ENCODE assay signal across 12 cellular contexts in the genomic region with DNA sequence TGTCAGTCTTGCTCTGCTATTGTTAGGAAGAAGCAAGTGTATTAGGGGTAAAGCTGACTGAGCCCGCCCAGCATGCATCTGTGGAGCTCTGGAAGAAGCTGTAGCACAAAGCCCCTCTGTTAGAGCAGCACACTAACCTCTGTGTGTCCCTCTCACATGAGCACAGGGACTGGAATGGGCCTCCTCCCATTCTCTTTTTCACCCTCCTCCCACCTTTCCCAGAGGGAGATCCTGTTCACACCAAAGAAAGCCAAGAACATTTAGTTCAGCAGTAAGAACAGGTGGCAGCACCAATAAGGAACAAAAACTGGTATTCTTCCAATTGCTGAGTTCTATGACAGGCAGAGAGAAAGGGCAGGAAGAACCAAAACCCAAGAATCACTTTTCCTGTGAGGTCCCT. TPM values are rescaled to one million over a fixed set of nuclear protein-coding genes. Genes with fewer than 3 reads are reported as not detected.
DNase-seq lines count a peak whose midpoint lies in the region; ATAC-seq and TF ChIP-seq lines count a peak whose summit lies in the region.
"Had no signal": no experiment of that assay in that cellular context is flagged by ENCODE, and none has a peak within 500 bp of the region (broad histone marks: within the 10 kb centered on the region; RNA-seq: fewer than 3 reads in every experiment).

No MANE protein-coding gene starts in this region.

- H3K27ac ChIP-seq in BLaER1 treated with 17β-estradiol and CSF1 and Interleukin-3, amounts not matched to agents 10 nM and 100 nM, result no peak overlapping the region
- peak overlapping the region in 8 of 12 donors; percentile 14 to 61 (median 41) for H3K27ac ChIP-seq in heart left ventricle

- H3K4me3 Mint-ChIP-seq in WTC11 (no peak overlapping the region), natural killer cell (no peak overlapping the region)
- H3K4me3 Mint-ChIP-seq in stimulated activated memory B cell treated with anti-CD40 and anti-IgM and Interleukin-4, amounts not matched to agents 10 μg/mL and 1 μg/mL and 100 μg/mL, for 72 hours, result no peak overlapping the region

- H3K4me1 ChIP-seq in BLaER1 treated with 17β-estradiol and CSF1 and Interleukin-3, amounts not matched to agents 10 nM and 100 nM, result peaks cover 0 to 15% (median 13%) of the 10 kb centered on the region in 10 experiments; a peak in 13 of 20 replicates
- H3K4me1 ChIP-seq in heart left ventricle, result peaks cover 0 to 17% (median 7%) of the 10 kb centered on the region in 12 donors
- H3K4me1 ChIP-seq: esophagus squamous epithelium had no signal

- H3K4me2 ChIP-seq in BLaER1 treated with 17β-estradiol and CSF1 and Interleukin-3, amounts not matched to agents 10 nM and 100 nM, result peak overlapping the region in 8 of 11 experiments; percentile 2 to 56 (median 22); a peak in 10 of 22 replicates

- H4K20me1 ChIP-seq in BLaER1 treated with 17β-estradiol and CSF1 and Interleukin-3, amounts not matched to agents 10 nM and 100 nM, result no peaks in the 10 kb centered on the region

- DNase-seq in WTC11 (ENCODE audit: low spot score), result no peak
- peak in 1 of 5 donors; percentile 35 for DNase-seq in heart left ventricle
- DNase-seq in occipital lobe (lab: John Stamatoyannopoulos, UW), result peak; percentile 80
- DNase-seq in natural killer cell, result no peak
- DNase-seq in NCI-H1048 (lab: John Stamatoyannopoulos, UW), result no peak
- DNase-seq: AML-193, esophagus squamous epithelium, KBM-7, NCI-H226 had no signal

- POLR2A ChIA-PET in WTC11 (lab: Charles Lee), result no interaction called here

- ATAC-seq in WTC11, result peak; percentile 59; the same call in 1 of the 2 replicates
- peak; percentile 84 to 96 (median 86) for ATAC-seq in heart left ventricle
- ATAC-seq in stimulated activated memory B cell treated with anti-CD40 and anti-IgM and Interleukin-4, amounts not matched to agents 10 μg/mL and 1 μg/mL and 100 μg/mL, for 72 hours, result no peak
- ATAC-seq in natural killer cell, result no peak
- ATAC-seq in HG02973 (IDR thresholded peaks at IDR 0.05; ENCODE audit: unreplicated experiment), result no peak

- H3K9me3 Mint-ChIP-seq in WTC11 (no peaks in the 10 kb centered on the region), natural killer cell (no peaks in the 10 kb centered on the region)
- no peaks in the 10 kb centered on the region for H3K9me3 Mint-ChIP-seq in stimulated activated memory B cell treated with anti-CD40 and anti-IgM and Interleukin-4, amounts not matched to agents 10 μg/mL and 1 μg/mL and 100 μg/mL, for 72 hours

- H3K4me1 Mint-ChIP-seq in WTC11 (no peaks in the 10 kb centered on the region), natural killer cell (no peaks in the 10 kb centered on the region)
- H3K4me1 Mint-ChIP-seq in stimulated activated memory B cell treated with anti-CD40 and anti-IgM and Interleukin-4, amounts not matched to agents 10 μg/mL and 1 μg/mL and 100 μg/mL, for 72 hours, result peaks cover 7% of the 10 kb centered on the region

- TF ChIP-seq POLR2A in heart left ventricle (IDR thresholded peaks at IDR 0.05), result no peak

- TF ChIP-seq CTCF in WTC11 (IDR thresholded peaks at IDR 0.05) (no peak), heart left ventricle (IDR thresholded peaks at IDR 0.05) (no peak), natural killer cell (IDR thresholded peaks at IDR 0.05) (no peak)

- CTCF ChIA-PET in WTC11 (lab: Charles Lee), result interaction anchor here (2.1 kb wide), 1 partner anchor 24 kb away, joined by 8 read pairs; no protein-coding TSS in a partner anchor

- H3K36me3 ChIP-seq in BLaER1 treated with 17β-estradiol and CSF1 and Interleukin-3, amounts not matched to agents 10 nM and 100 nM, result no peaks in the 10 kb centered on the region
- peaks cover 0 to 4% (median 0%) of the 10 kb centered on the region in 9 donors for H3K36me3 ChIP-seq in heart left ventricle

- WGBS in heart left ventricle, 4 donors, result 81 to 89% (median 85%) methylated on average over 1 of the region's 1 CpG

- H3K27me3 Mint-ChIP-seq in WTC11 (ENCODE audit: low read depth) (no peaks in the 10 kb centered on the region), natural killer cell (ENCODE audit: low read depth in 2 of 2) (no peaks in the 10 kb centered on the region)
- H3K27me3 Mint-ChIP-seq in stimulated activated memory B cell treated with anti-CD40 and anti-IgM and Interleukin-4, amounts not matched to agents 10 μg/mL and 1 μg/mL and 100 μg/mL, for 72 hours, result no peaks in the 10 kb centered on the region

- H3K27ac Mint-ChIP-seq in WTC11 (peak overlapping the region; percentile 78; the same call in 1 of the 2 replicates), natural killer cell (no peak overlapping the region)
- no peak overlapping the region for H3K27ac Mint-ChIP-seq in stimulated activated memory B cell treated with anti-CD40 and anti-IgM and Interleukin-4, amounts not matched to agents 10 μg/mL and 1 μg/mL and 100 μg/mL, for 72 hours

- H3K9me3 ChIP-seq in BLaER1 treated with 17β-estradiol and CSF1 and Interleukin-3, amounts not matched to agents 10 nM and 100 nM (replicated peaks in 1 of 11), result no peaks in the 10 kb centered on the region
- no peaks in the 10 kb centered on the region for H3K9me3 ChIP-seq in heart left ventricle
- H3K9me3 ChIP-seq: esophagus squamous epithelium had no signal

- H3K4me3 ChIP-seq in BLaER1 treated with 17β-estradiol and CSF1 and Interleukin-3, amounts not matched to agents 10 nM and 100 nM, result no peak overlapping the region
- no peak overlapping the region for H3K4me3 ChIP-seq in heart left ventricle
- H3K4me3 ChIP-seq: esophagus squamous epithelium had no signal

- intact Hi-C loops in heart left ventricle (cut with DNase I) (no loop called here), natural killer cell (cut with micrococcal nuclease) (no loop called here)

- no peaks in the 10 kb centered on the region for H3K36me3 Mint-ChIP-seq in WTC11
- peaks cover 7% of the 10 kb centered on the region for H3K36me3 Mint-ChIP-seq in stimulated activated memory B cell treated with anti-CD40 and anti-IgM and Interleukin-4, amounts not matched to agents 10 μg/mL and 1 μg/mL and 100 μg/mL, for 72 hours
- H3K36me3 Mint-ChIP-seq in natural killer cell, result no peaks in the 10 kb centered on the region

- H3K9ac ChIP-seq in BLaER1 treated with 17β-estradiol and CSF1 and Interleukin-3, amounts not matched to agents 10 nM and 100 nM, result no peak overlapping the region

- no peaks in the 10 kb centered on the region for H3K27me3 ChIP-seq in BLaER1 treated with 17β-estradiol and CSF1 and Interleukin-3, amounts not matched to agents 10 nM and 100 nM
- H3K27me3 ChIP-seq in heart left ventricle, result no peaks in the 10 kb centered on the region
- H3K27me3 ChIP-seq: esophagus squamous epithelium had no signal

TF ChIP-seq in WTC11, 78 proteins besides CTCF, POLR2A, EP300 and RAD21 (continues in another document):
- TF ChIP-seq, protein P1, sequence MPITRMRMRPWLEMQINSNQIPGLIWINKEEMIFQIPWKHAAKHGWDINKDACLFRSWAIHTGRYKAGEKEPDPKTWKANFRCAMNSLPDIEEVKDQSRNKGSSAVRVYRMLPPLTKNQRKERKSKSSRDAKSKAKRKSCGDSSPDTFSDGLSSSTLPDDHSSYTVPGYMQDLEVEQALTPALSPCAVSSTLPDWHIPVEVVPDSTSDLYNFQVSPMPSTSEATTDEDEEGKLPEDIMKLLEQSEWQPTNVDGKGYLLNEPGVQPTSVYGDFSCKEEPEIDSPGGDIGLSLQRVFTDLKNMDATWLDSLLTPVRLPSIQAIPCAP (CRISPR knock-in tag; IDR thresholded peaks at IDR 0.05), result no peak
- TF ChIP-seq, protein P2, sequence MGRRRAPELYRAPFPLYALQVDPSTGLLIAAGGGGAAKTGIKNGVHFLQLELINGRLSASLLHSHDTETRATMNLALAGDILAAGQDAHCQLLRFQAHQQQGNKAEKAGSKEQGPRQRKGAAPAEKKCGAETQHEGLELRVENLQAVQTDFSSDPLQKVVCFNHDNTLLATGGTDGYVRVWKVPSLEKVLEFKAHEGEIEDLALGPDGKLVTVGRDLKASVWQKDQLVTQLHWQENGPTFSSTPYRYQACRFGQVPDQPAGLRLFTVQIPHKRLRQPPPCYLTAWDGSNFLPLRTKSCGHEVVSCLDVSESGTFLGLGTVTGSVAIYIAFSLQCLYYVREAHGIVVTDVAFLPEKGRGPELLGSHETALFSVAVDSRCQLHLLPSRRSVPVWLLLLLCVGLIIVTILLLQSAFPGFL (CRISPR knock-in tag; IDR thresholded peaks at IDR 0.05; ENCODE audit: borderline replicate concordance), result no peak
- TF ChIP-seq RORB (CRISPR knock-in tag; IDR thresholded peaks at IDR 0.05) (no peak), TEAD4 (CRISPR knock-in tag; IDR thresholded peaks at IDR 0.05) (no peak), GRHL2 (CRISPR knock-in tag; IDR thresholded peaks at IDR 0.05; ENCODE audit: insufficient replicate concordance, severe bottlenecking) (no peak), ZNF121 (CRISPR knock-in tag; IDR thresholded peaks at IDR 0.05) (no peak), CBFB (CRISPR knock-in tag; IDR thresholded peaks at IDR 0.05; ENCODE audit: low read depth) (no peak), TP53 (CRISPR knock-in tag; IDR thresholded peaks at IDR 0.05) (no peak), STAT6 (CRISPR knock-in tag; conservative IDR thresholded peaks at IDR 0.05; ENCODE audit: low read depth) (no peak)

RNA-seq across cellular contexts. Expression of gene USP54, which starts 37.8 kb away (rescaled TPM):
- total RNA-seq in WTC11 (2021) (39.8 to 43.8 TPM (median 43.3 TPM) in 3 replicates), heart left ventricle (10 to 100 TPM; 14.1 to 37.3 (median 20.1) TPM), occipital lobe (31.7 TPM), natural killer cell (10 to 100 TPM in 1 of 3 donors, 1 to 10 TPM in 2; 4.4 to 10.2 (median 5.5) TPM)
- polyA plus RNA-seq in heart left ventricle, result 10 to 100 TPM in 1 of 2 donors, 1 to 10 TPM in 1; 9.1 to 10.4 TPM

RNA-seq across cellular contexts. Expression of gene PPP3CB, which starts 57.5 kb away (rescaled TPM):
- 30.0 to 34.4 TPM (median 32.9 TPM) in 3 replicates for total RNA-seq in WTC11 (2021)
- total RNA-seq in heart left ventricle, result 10 to 100 TPM; 46.6 to 77.1 (median 65.0) TPM
- 10 to 100 TPM; 29.0 to 49.3 TPM for polyA plus RNA-seq in heart left ventricle
- total RNA-seq in occipital lobe, result 122 TPM
- total RNA-seq in natural killer cell, result 10 to 100 TPM; 38.7 to 49.9 (median 41.2) TPM

Comparison
In these comparisons a context has a peak if more than half of its experiments do, and no peak if none do; other contexts are left out.
1. H3K27ac ChIP-seq: peak in heart left ventricle (8 of 12); none in BLaER1 treated with 17β-estradiol and CSF1 and Interleukin-3, amounts not matched to agents 10 nM and 100 nM (0 of 11).
2. ATAC-seq: peak in WTC11 (single experiment) and heart left ventricle (4 of 4); none in stimulated activated memory B cell treated with anti-CD40 and anti-IgM and Interleukin-4, amounts not matched to agents 10 μg/mL and 1 μg/mL and 100 μg/mL, for 72 hours (single experiment), natural killer cell (0 of 3) and HG02973 (single experiment).